In genomic region chr16:75354170-75354569, GRCh38 we compare ENCODE assay signal across 7 cellular contexts.
"Had no signal": no experiment of that assay in that cellular context is flagged by ENCODE, and none has a peak within 500 bp of the region (broad histone marks: within the 10 kb centered on the region; RNA-seq: fewer than 3 reads in every experiment).

No MANE protein-coding gene starts in this region.

- H3K9me3 Mint-ChIP-seq: H9 had no signal

- H3K27ac ChIP-seq: HL-60 had no signal

- DNase-seq: GOT3, H9, HCEC 1CT, KG1 had no signal

- ATAC-seq: HepG2, K562 had no signal

- H3K4me3 Mint-ChIP-seq: H9 had no signal

- H3K4me3 ChIP-seq: K562 had no signal
